In the genomic region with DNA sequence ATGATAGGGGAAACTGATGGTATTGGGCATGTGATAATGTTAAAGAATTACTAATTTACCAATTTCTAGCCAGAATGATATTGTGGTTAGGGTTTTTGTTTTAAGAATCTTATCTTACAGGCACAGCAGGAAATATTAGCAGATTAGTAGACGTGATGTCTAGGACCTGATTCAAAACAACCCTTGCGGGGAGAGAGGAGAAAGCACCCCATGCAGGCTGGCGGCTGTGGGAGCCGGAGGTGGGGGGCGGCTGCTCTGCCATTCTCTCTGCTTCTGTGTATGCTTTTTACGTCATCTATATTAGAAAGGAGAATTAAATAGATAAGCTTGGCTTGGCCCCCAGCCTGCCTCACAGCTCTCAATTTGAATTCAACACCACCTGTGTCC, we compare ENCODE assay signal across 9 cellular contexts. TPM values are rescaled to one million over a fixed set of nuclear protein-coding genes. Genes with fewer than 3 reads are reported as not detected.
DNase-seq lines count a peak whose midpoint lies in the region; ATAC-seq and TF ChIP-seq lines count a peak whose summit lies in the region.
"Had no signal": no experiment of that assay in that cellular context is flagged by ENCODE, and none has a peak within 500 bp of the region (broad histone marks: within the 10 kb centered on the region; RNA-seq: fewer than 3 reads in every experiment).

No MANE protein-coding gene starts in this region.

- peaks cover 39% of the 10 kb centered on the region for H3K4me1 Mint-ChIP-seq in MCF 10A (ENCODE audit: insufficient read depth, unreplicated experiment)
- peaks cover 14 to 56% (median 41%) of the 10 kb centered on the region in 7 donors for H3K4me1 Mint-ChIP-seq in naive thymus-derived CD4-positive, alpha-beta T cell

- intact Hi-C loops in MCF 10A (cut with micrococcal nuclease) = loop anchor here (2.0 kb wide), 1 partner anchor 33 kb away; no protein-coding TSS in a partner anchor
- intact Hi-C loops in naive thymus-derived CD4-positive, alpha-beta T cell (cut with micrococcal nuclease) = no loop called here

- H3K4me3 ChIP-seq in BE2C (ENCODE audit: low read depth, low read length) = no peak overlapping the region
- H3K4me3 ChIP-seq in Jurkat, Clone E6-1 (ENCODE audit: low read length) = peak overlapping the region; percentile 15
- H3K4me3 ChIP-seq in naive thymus-derived CD4-positive, alpha-beta T cell (ENCODE audit: low read length) = no peak overlapping the region

- peak overlapping the region; percentile 3 for H3K27ac Mint-ChIP-seq in MCF 10A (ENCODE audit: low read depth, unreplicated experiment)
- peak overlapping the region in 7 of 9 donors; percentile 4 to 69 (median 23) for H3K27ac Mint-ChIP-seq in naive thymus-derived CD4-positive, alpha-beta T cell

- peaks cover 62% of the 10 kb centered on the region for H3K4me1 ChIP-seq in BE2C
- H3K4me1 ChIP-seq in naive thymus-derived CD4-positive, alpha-beta T cell (ENCODE audit: control insufficient read depth in 2 of 2, insufficient read depth in 2 of 2, low read length in 2 of 2) = peaks cover 0 to 4% of the 10 kb centered on the region in 2 donors

- CTCF ChIA-PET in MCF 10A (lab: Yijun Ruan, JAX) = interaction anchor here (0.8 to 2.6 kb wide), 3 partner anchors 15 to 23 kb away, joined by 3 to 22 read pairs (median 6); no protein-coding TSS in a partner anchor
- CTCF ChIA-PET in naive thymus-derived CD4-positive, alpha-beta T cell (lab: Charles Lee) = interaction anchor here (0.6 kb wide), 1 partner anchor 21 kb away, joined by 3 read pairs; no protein-coding TSS in a partner anchor
- CTCF ChIA-PET in GM10248 (lab: Yijun Ruan, JAX) = interaction anchor here (0.7 to 1.8 kb wide), 6 partner anchors 9 to 62 kb away, joined by 3 to 5 read pairs (median 4); no protein-coding TSS in a partner anchor

- peak overlapping the region; percentile 56 for H3K4me3 Mint-ChIP-seq in MCF 10A (ENCODE audit: unreplicated experiment)
- peak overlapping the region in 2 of 10 donors; percentile 8 to 41 for H3K4me3 Mint-ChIP-seq in naive thymus-derived CD4-positive, alpha-beta T cell

- H3K27ac ChIP-seq in naive thymus-derived CD4-positive, alpha-beta T cell (ENCODE audit: low read depth, low read length) = no peak overlapping the region
- H3K27ac ChIP-seq: WERI-Rb-1 had no signal

- TF ChIP-seq CTCF in BE2C (IDR thresholded peaks at IDR 0.05; ENCODE audit: low read depth, low read length) = no peak
- TF ChIP-seq CTCF in MCF 10A (IDR thresholded peaks at IDR 0.05; ENCODE audit: unreplicated experiment) = no peak
- TF ChIP-seq CTCF in GM10248 (IDR thresholded peaks at IDR 0.05; ENCODE audit: control extremely low read depth, extremely low read depth, low read depth, missing control alignments) = no peak

- no peaks in the 10 kb centered on the region for H3K27me3 ChIP-seq in BE2C
- no peaks in the 10 kb centered on the region for H3K27me3 ChIP-seq in naive thymus-derived CD4-positive, alpha-beta T cell (ENCODE audit: control insufficient read depth in 2 of 2, insufficient read depth in 2 of 2, low read length in 2 of 2)

- POLR2A ChIA-PET in MCF 10A (lab: Yijun Ruan, JAX) (interaction anchor here (0.6 to 1.5 kb wide), 11 partner anchors 15 to 334 kb away, joined by 3 to 7 read pairs (median 3); a partner anchor contains a TSS), GM10248 (lab: Yijun Ruan, JAX) (interaction anchor here (0.6 kb wide), 1 partner anchor 25 kb away, joined by 4 read pairs; no protein-coding TSS in a partner anchor)
- POLR2A ChIA-PET in naive thymus-derived CD4-positive, alpha-beta T cell (lab: Charles Lee) = no interaction called here

- DNase-seq in BE2C = peak; percentile 16
- peak; percentile 91 for DNase-seq in Jurkat, Clone E6-1 (ENCODE audit: low read depth, low spot score)
- DNase-seq in MCF 10A (ENCODE audit: unreplicated experiment) = no peak
- no peak for DNase-seq in naive thymus-derived CD4-positive, alpha-beta T cell
- DNase-seq in NCI-H2081 treated with DMSO at 0.1 percent for 48 hours (lab: John Stamatoyannopoulos, UW) = no peak
- no peak for DNase-seq in kidney tubule cell (ENCODE audit: low spot score)
- DNase-seq in GM10248 (ENCODE audit: extremely low spot score) = no peak
- DNase-seq: WERI-Rb-1 had no signal

- H3K9me3 ChIP-seq in BE2C = no peaks in the 10 kb centered on the region
- H3K9me3 ChIP-seq in naive thymus-derived CD4-positive, alpha-beta T cell (ENCODE audit: control insufficient read depth in 2 of 3, low read length in 3 of 3) = no peaks in the 10 kb centered on the region

- no TSS peak for BruUV-seq in MCF 10A (replicated peaks; lab: Mats Ljungman, UMichigan)

- H3K36me3 Mint-ChIP-seq in MCF 10A (ENCODE audit: insufficient read depth, unreplicated experiment) = peaks cover 5% of the 10 kb centered on the region
- peaks cover 0 to 2% (median 0%) of the 10 kb centered on the region in 5 donors for H3K36me3 Mint-ChIP-seq in naive thymus-derived CD4-positive, alpha-beta T cell

- no peaks in the 10 kb centered on the region for H3K36me3 ChIP-seq in BE2C
- H3K36me3 ChIP-seq in naive thymus-derived CD4-positive, alpha-beta T cell (ENCODE audit: control insufficient read depth in 2 of 3, insufficient read depth in 3 of 3, low read length in 3 of 3) = no peaks in the 10 kb centered on the region

- peak; percentile 47 for ATAC-seq in naive thymus-derived CD4-positive, alpha-beta T cell
- no peak for ATAC-seq in GM21390 (IDR thresholded peaks at IDR 0.05; ENCODE audit: unreplicated experiment)

- H3K9me3 Mint-ChIP-seq in MCF 10A (ENCODE audit: unreplicated experiment) = no peaks in the 10 kb centered on the region
- H3K9me3 Mint-ChIP-seq in naive thymus-derived CD4-positive, alpha-beta T cell = no peaks in the 10 kb centered on the region

- H3K27me3 Mint-ChIP-seq in MCF 10A (ENCODE audit: insufficient read depth, unreplicated experiment) = no peaks in the 10 kb centered on the region
- H3K27me3 Mint-ChIP-seq in naive thymus-derived CD4-positive, alpha-beta T cell = no peaks in the 10 kb centered on the region

RNA-seq across cellular contexts. Expression of a gene that starts 41.5 kb away (rescaled TPM):
- 146 TPM for polyA plus RNA-seq in BE2C (2012; ENCODE audit: insufficient read depth, insufficient read length, low read depth)
- polyA plus RNA-seq in Jurkat, Clone E6-1 (2012; ENCODE audit: insufficient read depth, insufficient read length) = 43.3 TPM
- total RNA-seq in MCF 10A (2022) = 53.9 and 59.0 TPM in 2 replicates
- 10 to 100 TPM; 33.3 to 47.5 (median 39.0) TPM for total RNA-seq in naive thymus-derived CD4-positive, alpha-beta T cell
- 1 to 10 TPM in 1 of 2 donors, under 1 TPM in 1; 0.57 to 1.8 TPM for polyA plus RNA-seq in naive thymus-derived CD4-positive, alpha-beta T cell

Comparison
In these comparisons a context has a peak if more than half of its experiments do, and no peak if none do; other contexts are left out.
1. DNase-seq: peak in BE2C (single experiment) and Jurkat, Clone E6-1 (single experiment); none in MCF 10A (single experiment), naive thymus-derived CD4-positive, alpha-beta T cell (0 of 9), NCI-H2081 treated with DMSO at 0.1 percent for 48 hours (single experiment), kidney tubule cell (single experiment) and GM10248 (single experiment).